Comparison of ENCODE assay signal across 31 cellular contexts in genomic region chr17:74947041-74947754, GRCh38. TPM values are rescaled to one million over a fixed set of nuclear protein-coding genes. Genes with fewer than 3 reads are reported as not detected.
"Had no signal": no experiment of that assay in that cellular context is flagged by ENCODE, and none has a peak within 500 bp of the region (broad histone marks: within the 10 kb centered on the region; RNA-seq: fewer than 3 reads in every experiment).

No MANE protein-coding gene starts in this region.

- H3K36me3 ChIP-seq: gastroesophageal sphincter, heart right ventricle, left ventricle myocardium inferior, lower lobe of right lung, ovary, thoracic aorta, tibial nerve, upper lobe of right lung, uterus had no signal

- DNase-seq: dermis blood vessel endothelial cell; effector memory CD4-positive, alpha-beta T cell; foreskin keratinocyte; heart right ventricle; hippocampal formation; kidney glomerular epithelial cell; left colon; left ventricle myocardium inferior; lower lobe of right lung; natural killer cell; occipital lobe; ovary; posterior cingulate gyrus; psoas muscle; right cardiac atrium; spleen; stimulated activated naive B cell treated with anti-CD40 and anti-IgM and Interleukin-4, amounts not matched to agents 10 μg/mL and 1 μg/mL and 100 μg/mL, for 72 hours; upper lobe of right lung; uterus had no signal

- H3K27me3 ChIP-seq: foreskin keratinocyte, ovary, uterus had no signal

- ATAC-seq: foreskin keratinocyte; gastroesophageal sphincter; heart right ventricle; left colon; lower lobe of right lung; natural killer cell; psoas muscle; right cardiac atrium; stimulated activated naive B cell treated with anti-CD40 and anti-IgM and Interleukin-4, amounts not matched to agents 10 μg/mL and 1 μg/mL and 100 μg/mL, for 72 hours; upper lobe of right lung had no signal

- FAIRE-seq: endothelial cell of umbilical vein, islet of Langerhans had no signal

- H3K4me1 ChIP-seq: esophagus muscularis mucosa, gastroesophageal sphincter, heart right ventricle, left ventricle myocardium inferior, lower lobe of right lung, psoas muscle, spleen, tibial nerve, upper lobe of right lung, uterus had no signal

- H3K9me3 ChIP-seq: esophagus muscularis mucosa, gastroesophageal sphincter, heart right ventricle, left ventricle myocardium inferior, lower lobe of right lung, ovary, psoas muscle, spleen, thoracic aorta, tibial nerve, upper lobe of right lung, uterus had no signal

- H3K4me3 ChIP-seq: coronary artery, esophagus muscularis mucosa, gastroesophageal sphincter, heart right ventricle, left ventricle myocardium inferior, lower lobe of right lung, ovary, psoas muscle, skin epidermis, spleen, thoracic aorta, tibial nerve, upper lobe of right lung, uterus had no signal

RNA-seq across cellular contexts. Expression of gene OTOP3, which starts 11.5 kb away (rescaled TPM):
- total RNA-seq: dermis blood vessel endothelial cell, endothelial cell of umbilical vein, epithelial cell of proximal tubule, esophagus muscularis mucosa, fibroblast of lung, foreskin keratinocyte, heart right ventricle, left ventricle myocardium inferior, lower lobe of right lung, mesenteric fat pad, natural killer cell, occipital lobe, ovary, psoas muscle, renal cortical epithelial cell, right cardiac atrium, spleen, thoracic aorta, tibial nerve, upper lobe of right lung, uterus had no signal

RNA-seq across cellular contexts. Expression of gene OTOP2, which starts 23.1 kb away (rescaled TPM):
- total RNA-seq: dermis blood vessel endothelial cell, endothelial cell of umbilical vein, epithelial cell of proximal tubule, esophagus muscularis mucosa, fibroblast of lung, foreskin keratinocyte, gastroesophageal sphincter, heart right ventricle, left ventricle myocardium inferior, lower lobe of right lung, mesenteric fat pad, natural killer cell, occipital lobe, ovary, psoas muscle, renal cortical epithelial cell, right cardiac atrium, spleen, thoracic aorta, tibial nerve, upper lobe of right lung had no signal

RNA-seq across cellular contexts. Expression of gene USH1G, which starts 24.1 kb away (rescaled TPM):
- total RNA-seq: dermis blood vessel endothelial cell, endothelial cell of umbilical vein, epithelial cell of proximal tubule, fibroblast of lung, gastroesophageal sphincter, heart right ventricle, left ventricle myocardium inferior, mesenteric fat pad, natural killer cell, psoas muscle, renal cortical epithelial cell, spleen, thoracic aorta, upper lobe of right lung had no signal
